ENCODE assay signal across 8 cellular contexts in genomic region chr12:94650143-94651056, GRCh38. TPM values are rescaled to one million over a fixed set of nuclear protein-coding genes. Genes with fewer than 3 reads are reported as not detected.
DNase-seq lines count a peak whose midpoint lies in the region; ATAC-seq and TF ChIP-seq lines count a peak whose summit lies in the region.

TSS of gene TMCC3 (minus strand) at chr12:94650557. CDS start at chr12:94650430, 127 bp downstream.

- H3K4me3 Mint-ChIP-seq in activated CD4-positive, alpha-beta T cell treated with anti-CD3 and anti-CD28 coated beads for 36 hours: peak within 1 kb of the TSS; percentile 60

- 2% methylated on average over 79 of the region's 82 CpGs for WGBS in right cardiac atrium

- no peaks in the 10 kb centered on the region for H3K36me3 Mint-ChIP-seq in activated CD4-positive, alpha-beta T cell treated with anti-CD3 and anti-CD28 coated beads for 36 hours (ENCODE audit: low read depth)

- peak; percentile 38 for DNase-seq in activated CD4-positive, alpha-beta T cell treated with anti-CD3 and anti-CD28 coated beads for 36 hours
- no peak for DNase-seq in activated CD4-positive, alpha-beta T cell treated with anti-CD3 and anti-CD28 coated beads for 1 hour
- DNase-seq in NCI-H345 treated with DMSO at 0.1 percent for 48 hours (lab: John Stamatoyannopoulos, UW; ENCODE audit: unreplicated experiment) (peak; percentile 30), ascending aorta (ENCODE audit: low spot score in 2 of 2) (peak in 1 of 2 donors; percentile 71), right cardiac atrium (peak; percentile 64 to 88 (median 83)), posterior cingulate gyrus (peak; percentile 25 to 96 (median 62)), SKM-1 treated with dmso at 0.1 percent for 144 hours (lab: John Stamatoyannopoulos, UW; ENCODE audit: unreplicated experiment) (no peak)

- H3K27me3 ChIP-seq in ascending aorta (no peaks in the 10 kb centered on the region), right cardiac atrium (ENCODE audit: control insufficient read depth, insufficient read depth) (no peaks in the 10 kb centered on the region)

- peak within 1 kb of the TSS; percentile 48 to 77 for H3K27ac ChIP-seq in ascending aorta
- peak within 1 kb of the TSS; percentile 21 for H3K27ac ChIP-seq in right cardiac atrium (ENCODE audit: low read length)

- no peaks in the 10 kb centered on the region for H3K9me3 Mint-ChIP-seq in activated CD4-positive, alpha-beta T cell treated with anti-CD3 and anti-CD28 coated beads for 36 hours (ENCODE audit: low read depth)

- H3K4me1 ChIP-seq in ascending aorta: no peaks in the 10 kb centered on the region
- no peaks in the 10 kb centered on the region for H3K4me1 ChIP-seq in right cardiac atrium (ENCODE audit: control insufficient read depth, insufficient read depth, low read length)

- H3K4me3 ChIP-seq in ascending aorta (peak within 1 kb of the TSS; percentile 79 to 94), right cardiac atrium (ENCODE audit: low read length) (peak within 1 kb of the TSS; percentile 76)

- POLR2A ChIA-PET in activated CD4-positive, alpha-beta T cell treated with anti-CD3 and anti-CD28 coated beads for 36 hours (lab: Charles Lee): no interaction called here

- no peaks in the 10 kb centered on the region for H3K36me3 ChIP-seq in ascending aorta

- CTCF ChIA-PET in activated CD4-positive, alpha-beta T cell treated with anti-CD3 and anti-CD28 coated beads for 36 hours (lab: Charles Lee): interaction anchor here (0.6 to 1.4 kb wide), 2 partner anchors 13 to 39 kb away, joined by 3 read pairs; no protein-coding TSS in a partner anchor

- peak; percentile 76 for ATAC-seq in activated CD4-positive, alpha-beta T cell treated with anti-CD3 and anti-CD28 coated beads for 36 hours
- ATAC-seq in HG02642 (IDR thresholded peaks at IDR 0.05; ENCODE audit: poor library complexity, unreplicated experiment): peak; percentile 82
- peak; percentile 92 for ATAC-seq in right cardiac atrium

- peaks cover 56% of the 10 kb centered on the region for H3K27me3 Mint-ChIP-seq in activated CD4-positive, alpha-beta T cell treated with anti-CD3 and anti-CD28 coated beads for 36 hours

- intact Hi-C loops in activated CD4-positive, alpha-beta T cell treated with anti-CD3 and anti-CD28 coated beads for 36 hours (cut with DNase I, micrococcal nuclease): no loop called here
- intact Hi-C loops in ascending aorta (cut with DNase I) (loop anchor here (5.0 kb wide), 1 partner anchor 57 kb away; no protein-coding TSS in a partner anchor), right cardiac atrium (cut with DNase I) (loop anchor here in 1 of 4 donors (5.0 kb wide), 1 partner anchor 77 kb away; no protein-coding TSS in a partner anchor), posterior cingulate gyrus (cut with DNase I) (loop anchor here (5.0 kb wide), 1 partner anchor 897 kb away; no protein-coding TSS in a partner anchor)

- no peak for TF ChIP-seq CTCF in ascending aorta (IDR thresholded peaks at IDR 0.05)

- no peaks in the 10 kb centered on the region for H3K9me3 ChIP-seq in ascending aorta
- no peaks in the 10 kb centered on the region for H3K9me3 ChIP-seq in right cardiac atrium (ENCODE audit: control insufficient read depth, low read length)

- peaks cover 3% of the 10 kb centered on the region for H3K4me1 Mint-ChIP-seq in activated CD4-positive, alpha-beta T cell treated with anti-CD3 and anti-CD28 coated beads for 36 hours

- no peak within 1 kb of the TSS for H3K27ac Mint-ChIP-seq in activated CD4-positive, alpha-beta T cell treated with anti-CD3 and anti-CD28 coated beads for 36 hours

RNA-seq across cellular contexts. Expression of gene TMCC3, which starts in this region (rescaled TPM):
- total RNA-seq in activated CD4-positive, alpha-beta T cell treated with anti-CD3 and anti-CD28 coated beads for 36 hours: under 1 TPM; 0.05 to 0.16 TPM
- total RNA-seq in ascending aorta (11.0 TPM), right cardiac atrium (1 to 10 TPM; 2.8 to 6.7 (median 4.2) TPM)
- 1.7 TPM for polyA plus RNA-seq in right cardiac atrium

Comparison
In these comparisons a context has a peak if more than half of its experiments do, and no peak if none do; other contexts are left out.
1. Peak in DNase-seq and ATAC-seq in activated CD4-positive, alpha-beta T cell treated with anti-CD3 and anti-CD28 coated beads for 36 hours; RNA of the gene not detected or under 1 TPM.
2. DNase-seq: peak in NCI-H345 treated with DMSO at 0.1 percent for 48 hours (single experiment), right cardiac atrium (3 of 3) and posterior cingulate gyrus (10 of 10); none in activated CD4-positive, alpha-beta T cell treated with anti-CD3 and anti-CD28 coated beads for 1 hour (single experiment) and SKM-1 treated with dmso at 0.1 percent for 144 hours (single experiment).
3. intact Hi-C loops: an anchor here in ascending aorta (5.0 kb wide) and posterior cingulate gyrus (5.0 kb wide); none called in activated CD4-positive, alpha-beta T cell treated with anti-CD3 and anti-CD28 coated beads for 36 hours.
4. Peak in every context shown above with its lines, with median percentiles within 50 percentile points of each other: ATAC-seq.